ENCODE assay signal across 8 cellular contexts in the genomic region with DNA sequence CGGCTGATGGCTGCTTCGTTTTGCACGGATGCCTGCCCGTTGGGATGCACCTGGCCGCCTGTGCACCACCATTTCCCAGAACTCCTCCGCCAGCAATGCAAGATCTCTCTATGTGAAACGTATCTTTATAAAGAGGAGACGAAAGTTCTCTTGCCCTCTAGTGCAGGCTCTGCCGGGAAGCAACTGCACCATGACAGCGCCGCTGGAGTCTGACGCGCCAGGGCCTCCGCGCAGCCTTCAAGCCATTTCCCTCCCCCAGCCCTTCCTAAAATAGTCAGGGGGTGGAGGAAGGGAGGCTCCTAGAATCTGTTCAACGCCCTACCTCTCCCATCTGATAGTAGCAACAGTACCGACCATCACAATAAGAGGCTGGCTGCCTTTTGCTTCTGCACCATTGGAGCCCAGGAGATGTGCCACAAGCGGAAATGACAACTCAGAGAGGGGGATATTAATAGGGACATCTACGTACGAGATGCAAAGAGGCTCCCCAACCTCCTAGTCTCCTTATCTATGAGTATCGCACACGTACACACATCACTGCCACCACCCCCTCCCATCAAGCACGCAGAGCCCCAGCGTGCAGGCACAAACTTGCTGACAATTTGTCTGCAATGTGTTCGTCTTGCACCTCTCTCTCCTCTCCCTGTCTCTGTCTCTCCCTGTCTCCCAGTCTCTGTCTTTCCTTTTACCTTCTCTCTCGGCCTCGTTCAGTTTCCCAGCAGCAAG. TPM values are rescaled to one million over a fixed set of nuclear protein-coding genes. Genes with fewer than 3 reads are reported as not detected.
DNase-seq lines count a peak whose midpoint lies in the region; TF ChIP-seq lines count a peak whose summit lies in the region.

No MANE protein-coding gene starts in this region.

- no peak for TF ChIP-seq CTCF in liver (IDR thresholded peaks at IDR 0.05; ENCODE audit: low read depth, low read length, missing input control)

- H3K27ac ChIP-seq in liver (ENCODE audit: low read depth in 1 of 2, low read length in 2 of 2) (peak overlapping the region; percentile 42 to 61), stomach smooth muscle (ENCODE audit: low read length) (peak overlapping the region; percentile 46)

- H3K9me3 Mint-ChIP-seq in T-helper 1 cell treated with Interleukin-12 subunit alpha and Interleukin-12 subunit beta and Interleukin-4 antibody, amounts not matched to agents 30 μg/mL and 1 μg/mL, for 36 hours, result no peaks in the 10 kb centered on the region

- 10% methylated on average over 27 of the region's 27 CpGs for WGBS in liver

- no peak overlapping the region for H3K27ac Mint-ChIP-seq in T-helper 1 cell treated with Interleukin-12 subunit alpha and Interleukin-12 subunit beta and Interleukin-4 antibody, amounts not matched to agents 30 μg/mL and 1 μg/mL, for 36 hours

- no peaks in the 10 kb centered on the region for H3K9me3 ChIP-seq in MG63
- H3K9me3 ChIP-seq in liver (ENCODE audit: control insufficient read depth in 4 of 4, low read length in 3 of 4), result no peaks in the 10 kb centered on the region
- H3K9me3 ChIP-seq in stomach smooth muscle (ENCODE audit: control insufficient read depth in 2 of 2, low read length in 2 of 2), result no peaks in the 10 kb centered on the region

- peaks cover 0 to 16% (median 9%) of the 10 kb centered on the region in 4 donors for H3K4me1 ChIP-seq in liver (ENCODE audit: control insufficient read depth in 4 of 4, insufficient read depth in 4 of 4, low read length in 3 of 4)
- peaks cover 10% of the 10 kb centered on the region for H3K4me1 ChIP-seq in stomach smooth muscle (ENCODE audit: control insufficient read depth, insufficient read depth, low read length)

- peaks cover 44% of the 10 kb centered on the region for H3K27me3 Mint-ChIP-seq in T-helper 1 cell treated with Interleukin-12 subunit alpha and Interleukin-12 subunit beta and Interleukin-4 antibody, amounts not matched to agents 30 μg/mL and 1 μg/mL, for 36 hours (ENCODE audit: low read depth)

- no peak for TF ChIP-seq RAD21 in liver (IDR thresholded peaks at IDR 0.05)

- H3K36me3 Mint-ChIP-seq in T-helper 1 cell treated with Interleukin-12 subunit alpha and Interleukin-12 subunit beta and Interleukin-4 antibody, amounts not matched to agents 30 μg/mL and 1 μg/mL, for 36 hours (ENCODE audit: low read depth), result no peaks in the 10 kb centered on the region

- DNase-seq in T-helper 1 cell (no peak), MG63 (no peak), dermis blood vessel endothelial cell (peak; percentile 15), SIG-M5 treated with dmso at 0.1 percent for 504 hours (lab: John Stamatoyannopoulos, UW; ENCODE audit: unreplicated experiment) (no peak), NCI-H2029 (lab: John Stamatoyannopoulos, UW) (no peak)

- peaks cover 12% of the 10 kb centered on the region for H3K4me1 Mint-ChIP-seq in T-helper 1 cell treated with Interleukin-12 subunit alpha and Interleukin-12 subunit beta and Interleukin-4 antibody, amounts not matched to agents 30 μg/mL and 1 μg/mL, for 36 hours (ENCODE audit: low read depth)

- no peak overlapping the region for H3K9ac ChIP-seq in liver (ENCODE audit: low read depth in 1 of 2, low read length in 2 of 2)
- peak overlapping the region; percentile 56 to 60 for H3K9ac ChIP-seq in stomach smooth muscle (ENCODE audit: low read length in 2 of 2)

- H3K27me3 ChIP-seq in MG63 (peaks cover 2% of the 10 kb centered on the region; the same call in 1 of the 2 replicates), liver (ENCODE audit: control insufficient read depth in 4 of 4, insufficient read depth in 4 of 4, low read length in 3 of 4) (no peaks in the 10 kb centered on the region), stomach smooth muscle (ENCODE audit: control insufficient read depth in 1 of 2, insufficient read depth in 2 of 2, low read length in 2 of 2) (no peaks in the 10 kb centered on the region)

- H3K4me3 Mint-ChIP-seq in T-helper 1 cell treated with Interleukin-12 subunit alpha and Interleukin-12 subunit beta and Interleukin-4 antibody, amounts not matched to agents 30 μg/mL and 1 μg/mL, for 36 hours, result peak overlapping the region; percentile 62

- H3K4me3 ChIP-seq in MG63, result peak overlapping the region; percentile 47
- peak overlapping the region; percentile 37 to 62 (median 38) for H3K4me3 ChIP-seq in liver (ENCODE audit: low read depth in 1 of 3, low read length in 3 of 3)
- H3K4me3 ChIP-seq in stomach smooth muscle (ENCODE audit: low read length in 2 of 2), result peak overlapping the region; percentile 88 to 92

- H3K36me3 ChIP-seq in MG63 (no peaks in the 10 kb centered on the region), liver (ENCODE audit: control insufficient read depth in 4 of 4, insufficient read depth in 3 of 4, low read depth in 1 of 4, low read length in 3 of 4) (no peaks in the 10 kb centered on the region), stomach smooth muscle (ENCODE audit: control insufficient read depth in 2 of 2, insufficient read depth in 2 of 2, low read length in 2 of 2) (no peaks in the 10 kb centered on the region)

TF ChIP-seq in liver, 16 proteins besides CTCF, POLR2A, EP300 and RAD21:
- TF ChIP-seq EGR1 (IDR thresholded peaks at IDR 0.05; ENCODE audit: low read depth in 2 of 2), result no peak
- TF ChIP-seq, protein P1, sequence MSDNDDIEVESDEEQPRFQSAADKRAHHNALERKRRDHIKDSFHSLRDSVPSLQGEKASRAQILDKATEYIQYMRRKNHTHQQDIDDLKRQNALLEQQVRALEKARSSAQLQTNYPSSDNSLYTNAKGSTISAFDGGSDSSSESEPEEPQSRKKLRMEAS (IDR thresholded peaks at IDR 0.05), result no peak
- TF ChIP-seq, protein P2, sequence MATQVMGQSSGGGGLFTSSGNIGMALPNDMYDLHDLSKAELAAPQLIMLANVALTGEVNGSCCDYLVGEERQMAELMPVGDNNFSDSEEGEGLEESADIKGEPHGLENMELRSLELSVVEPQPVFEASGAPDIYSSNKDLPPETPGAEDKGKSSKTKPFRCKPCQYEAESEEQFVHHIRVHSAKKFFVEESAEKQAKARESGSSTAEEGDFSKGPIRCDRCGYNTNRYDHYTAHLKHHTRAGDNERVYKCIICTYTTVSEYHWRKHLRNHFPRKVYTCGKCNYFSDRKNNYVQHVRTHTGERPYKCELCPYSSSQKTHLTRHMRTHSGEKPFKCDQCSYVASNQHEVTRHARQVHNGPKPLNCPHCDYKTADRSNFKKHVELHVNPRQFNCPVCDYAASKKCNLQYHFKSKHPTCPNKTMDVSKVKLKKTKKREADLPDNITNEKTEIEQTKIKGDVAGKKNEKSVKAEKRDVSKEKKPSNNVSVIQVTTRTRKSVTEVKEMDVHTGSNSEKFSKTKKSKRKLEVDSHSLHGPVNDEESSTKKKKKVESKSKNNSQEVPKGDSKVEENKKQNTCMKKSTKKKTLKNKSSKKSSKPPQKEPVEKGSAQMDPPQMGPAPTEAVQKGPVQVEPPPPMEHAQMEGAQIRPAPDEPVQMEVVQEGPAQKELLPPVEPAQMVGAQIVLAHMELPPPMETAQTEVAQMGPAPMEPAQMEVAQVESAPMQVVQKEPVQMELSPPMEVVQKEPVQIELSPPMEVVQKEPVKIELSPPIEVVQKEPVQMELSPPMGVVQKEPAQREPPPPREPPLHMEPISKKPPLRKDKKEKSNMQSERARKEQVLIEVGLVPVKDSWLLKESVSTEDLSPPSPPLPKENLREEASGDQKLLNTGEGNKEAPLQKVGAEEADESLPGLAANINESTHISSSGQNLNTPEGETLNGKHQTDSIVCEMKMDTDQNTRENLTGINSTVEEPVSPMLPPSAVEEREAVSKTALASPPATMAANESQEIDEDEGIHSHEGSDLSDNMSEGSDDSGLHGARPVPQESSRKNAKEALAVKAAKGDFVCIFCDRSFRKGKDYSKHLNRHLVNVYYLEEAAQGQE (IDR thresholded peaks at IDR 0.05), result no peak
- no peak for TF ChIP-seq TAF1 (conservative IDR thresholded peaks at IDR 0.05)
- no peak for TF ChIP-seq NR2F2 (IDR thresholded peaks at IDR 0.05)
- no peak for TF ChIP-seq JUND (IDR thresholded peaks at IDR 0.05)
- no peak for TF ChIP-seq GABPA (IDR thresholded peaks at IDR 0.05 in 1 of 2, conservative IDR thresholded peaks at IDR 0.05 in 1 of 2)
- TF ChIP-seq SP1 (IDR thresholded peaks at IDR 0.05), result no peak
- TF ChIP-seq, protein P3, sequence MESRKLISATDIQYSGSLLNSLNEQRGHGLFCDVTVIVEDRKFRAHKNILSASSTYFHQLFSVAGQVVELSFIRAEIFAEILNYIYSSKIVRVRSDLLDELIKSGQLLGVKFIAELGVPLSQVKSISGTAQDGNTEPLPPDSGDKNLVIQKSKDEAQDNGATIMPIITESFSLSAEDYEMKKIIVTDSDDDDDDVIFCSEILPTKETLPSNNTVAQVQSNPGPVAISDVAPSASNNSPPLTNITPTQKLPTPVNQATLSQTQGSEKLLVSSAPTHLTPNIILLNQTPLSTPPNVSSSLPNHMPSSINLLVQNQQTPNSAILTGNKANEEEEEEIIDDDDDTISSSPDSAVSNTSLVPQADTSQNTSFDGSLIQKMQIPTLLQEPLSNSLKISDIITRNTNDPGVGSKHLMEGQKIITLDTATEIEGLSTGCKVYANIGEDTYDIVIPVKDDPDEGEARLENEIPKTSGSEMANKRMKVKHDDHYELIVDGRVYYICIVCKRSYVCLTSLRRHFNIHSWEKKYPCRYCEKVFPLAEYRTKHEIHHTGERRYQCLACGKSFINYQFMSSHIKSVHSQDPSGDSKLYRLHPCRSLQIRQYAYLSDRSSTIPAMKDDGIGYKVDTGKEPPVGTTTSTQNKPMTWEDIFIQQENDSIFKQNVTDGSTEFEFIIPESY (IDR thresholded peaks at IDR 0.05), result no peak
- no peak for TF ChIP-seq HNF4G (IDR thresholded peaks at IDR 0.05)
- no peak for TF ChIP-seq RXRA (IDR thresholded peaks at IDR 0.05)
- TF ChIP-seq HNF4A (conservative IDR thresholded peaks at IDR 0.05), result no peak
- TF ChIP-seq FOXA2 (IDR thresholded peaks at IDR 0.05), result no peak
- no peak for TF ChIP-seq FOXA1 (IDR thresholded peaks at IDR 0.05)
- TF ChIP-seq, protein P4, sequence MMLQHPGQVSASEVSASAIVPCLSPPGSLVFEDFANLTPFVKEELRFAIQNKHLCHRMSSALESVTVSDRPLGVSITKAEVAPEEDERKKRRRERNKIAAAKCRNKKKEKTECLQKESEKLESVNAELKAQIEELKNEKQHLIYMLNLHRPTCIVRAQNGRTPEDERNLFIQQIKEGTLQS (IDR thresholded peaks at IDR 0.05), result no peak
- TF ChIP-seq YY1 (IDR thresholded peaks at IDR 0.05), result no peak

RNA-seq across cellular contexts. Expression of a gene that starts 1.1 kb away (rescaled TPM):
- 10.8 and 52.5 TPM in 2 replicates for total RNA-seq in MG63 (2014; rRNA removed; shearing (Covaris generic); ENCODE audit: low replicate concordance)
- 52.9 and 81.3 TPM in 2 replicates for total RNA-seq in dermis blood vessel endothelial cell
- 100 to 1,000 TPM in 1 of 2 donors, 10 to 100 TPM in 1; 33.5 to 105 TPM for total RNA-seq in liver
- polyA plus RNA-seq in liver, result 10 to 100 TPM; 10.2 to 15.5 TPM

Comparison
In these comparisons a context has a peak if more than half of its experiments do, and no peak if none do; other contexts are left out.
1. H3K4me3 ChIP-seq: peak in every context shown above with its lines; median percentile 90 in stomach smooth muscle; 47 in MG63; 38 in liver.
2. H3K9ac ChIP-seq: peak in stomach smooth muscle (2 of 2); none in liver (0 of 2).